Comparison of ENCODE assay signal across 8 cellular contexts in the genomic region with DNA sequence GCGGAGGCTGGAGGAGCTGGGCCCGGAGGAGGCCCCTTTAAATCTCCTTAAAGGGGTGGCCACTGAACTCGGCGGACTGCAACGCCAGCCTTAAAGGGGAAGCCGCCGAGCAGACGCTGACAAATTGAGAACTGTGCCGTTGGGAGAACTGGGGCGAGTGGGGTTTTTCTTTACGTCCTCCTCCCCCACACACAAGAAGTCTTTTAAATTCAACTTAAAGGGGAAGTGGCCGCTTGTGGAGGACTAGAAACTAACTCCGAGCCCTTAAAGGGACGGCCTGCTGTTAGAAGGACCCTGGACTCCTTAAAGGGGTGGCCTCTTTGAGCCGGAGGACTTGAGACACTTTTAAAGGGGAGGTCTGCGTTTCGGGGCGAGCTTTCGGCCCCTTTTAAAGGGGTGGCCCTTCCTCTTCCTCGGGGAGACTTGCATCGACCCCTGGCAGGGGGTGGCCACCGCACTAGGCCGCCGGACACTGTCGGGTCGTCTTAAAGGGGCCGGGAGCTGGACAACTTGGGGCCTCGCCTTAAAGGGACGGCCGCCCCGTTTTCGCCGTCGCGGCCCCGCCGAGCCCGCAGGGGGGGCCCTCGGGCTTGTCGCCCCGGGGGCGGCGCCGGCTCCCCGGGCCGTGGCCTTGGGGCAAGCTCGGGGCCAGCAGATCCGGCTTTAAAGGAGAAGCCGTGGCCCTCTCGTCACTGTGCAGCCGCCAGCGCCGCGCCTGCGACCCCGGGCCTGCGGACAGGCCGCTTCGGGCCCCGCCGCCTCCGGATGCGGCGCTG.
DNase-seq lines count a peak whose midpoint lies in the region; ATAC-seq and FAIRE-seq lines count a peak whose summit lies in the region.

No MANE protein-coding gene starts in this region.

- H3K27ac ChIP-seq in substantia nigra (ENCODE audit: low read depth, low read length, poor library complexity, severe bottlenecking): peak overlapping the region; percentile 100

- FAIRE-seq in endometrium (lab: Jason Lieb, UNC): peak; percentile 87

- DNase-seq in Ammon's horn (ENCODE audit: low spot score) (peak; percentile 98), NCI-H146 treated with DMSO at 0.1 percent for 48 hours (lab: John Stamatoyannopoulos, UW; ENCODE audit: unreplicated experiment) (peak; percentile 98), T-helper 9 cell (peak; percentile 92), memory B cell (ENCODE audit: low spot score in 2 of 2) (peak; percentile 86 to 97), substantia nigra (lab: John Stamatoyannopoulos, UW) (peak in 44 of 49 donors; percentile 52 to 99 (median 90))

- H3K9me3 Mint-ChIP-seq in memory B cell: no peaks in the 10 kb centered on the region

- H3K27ac Mint-ChIP-seq in memory B cell: peak overlapping the region; percentile 99

- H3K36me3 Mint-ChIP-seq in memory B cell: peaks cover 20% of the 10 kb centered on the region

- ATAC-seq in GM18499 (IDR thresholded peaks at IDR 0.05; ENCODE audit: insufficient read depth, unreplicated experiment): peak; percentile 29
- peak; percentile 18 for ATAC-seq in HG02943 (IDR thresholded peaks at IDR 0.05; ENCODE audit: low read depth, unreplicated experiment)
- ATAC-seq in memory B cell (ENCODE audit: low read depth): peak; percentile 5

- H3K27me3 Mint-ChIP-seq in memory B cell: no peaks in the 10 kb centered on the region

- H3K4me1 Mint-ChIP-seq in memory B cell: peaks cover 23% of the 10 kb centered on the region

- peak overlapping the region; percentile 96 for H3K4me3 Mint-ChIP-seq in memory B cell

Comparison
In these comparisons a context has a peak if more than half of its experiments do, and no peak if none do; other contexts are left out.
1. Peak in every context shown above with its lines: DNase-seq, ATAC-seq and H3K27ac ChIP-seq.